8 cellular contexts compared by ENCODE assay signal in genomic region chr3:171833775-171834460, GRCh38. TPM values are rescaled to one million over a fixed set of nuclear protein-coding genes. Genes with fewer than 3 reads are reported as not detected.
A peak's percentile ranks its signal among the peaks of the same experiment; 100 is the strongest.
DNase-seq lines count a peak whose midpoint lies in the region; ATAC-seq, FAIRE-seq and TF ChIP-seq lines count a peak whose summit lies in the region.

No MANE protein-coding gene starts in this region.

- H3K27ac ChIP-seq in upper lobe of right lung: peak overlapping the region; percentile 47

- ATAC-seq in activated CD8-positive, alpha-beta T cell treated with anti-CD3 and anti-CD28 coated beads for 36 hours: peak; percentile 58
- no peak for ATAC-seq in activated CD8-positive, alpha-beta T cell treated with anti-CD3 and anti-CD28 coated beads, Interleukin-2, amount 10 ng/mL, durations not matched to agents 7 days and 5 days
- ATAC-seq in HG03571 (IDR thresholded peaks at IDR 0.05; ENCODE audit: unreplicated experiment): peak; percentile 64
- ATAC-seq in upper lobe of right lung: peak; percentile 70
- no peak for ATAC-seq in GM18498 (IDR thresholded peaks at IDR 0.05; ENCODE audit: unreplicated experiment)

- intact Hi-C loops in activated CD8-positive, alpha-beta T cell treated with anti-CD3 and anti-CD28 coated beads for 36 hours (cut with micrococcal nuclease): no loop called here
- intact Hi-C loops in upper lobe of right lung (cut with DNase I): no loop called here

- H3K4me1 ChIP-seq in upper lobe of right lung: peaks cover 45% of the 10 kb centered on the region

- no peaks in the 10 kb centered on the region for H3K9me3 ChIP-seq in upper lobe of right lung

- H3K9me3 Mint-ChIP-seq in activated CD8-positive, alpha-beta T cell treated with anti-CD3 and anti-CD28 coated beads for 36 hours: no peaks in the 10 kb centered on the region
- H3K9me3 Mint-ChIP-seq in activated CD8-positive, alpha-beta T cell treated with anti-CD3 and anti-CD28 coated beads, Interleukin-2, amount 10 ng/mL, durations not matched to agents 7 days and 5 days (ENCODE audit: insufficient read depth): no peaks in the 10 kb centered on the region

- no peak overlapping the region for H3K4me3 Mint-ChIP-seq in activated CD8-positive, alpha-beta T cell treated with anti-CD3 and anti-CD28 coated beads for 36 hours
- H3K4me3 Mint-ChIP-seq in activated CD8-positive, alpha-beta T cell treated with anti-CD3 and anti-CD28 coated beads, Interleukin-2, amount 10 ng/mL, durations not matched to agents 7 days and 5 days: no peak overlapping the region

- peak; percentile 84 for FAIRE-seq in islet of Langerhans (lab: Jason Lieb, UNC)

- no peaks in the 10 kb centered on the region for H3K36me3 ChIP-seq in upper lobe of right lung

- DNase-seq in activated CD8-positive, alpha-beta T cell treated with anti-CD3 and anti-CD28 coated beads for 36 hours: no peak
- DNase-seq in activated CD8-positive, alpha-beta T cell treated with anti-CD3 and anti-CD28 coated beads, Interleukin-2, amount 10 ng/mL, durations not matched to agents 7 days and 5 days: no peak
- DNase-seq in SKM-1 (lab: John Stamatoyannopoulos, UW; ENCODE audit: unreplicated experiment) (peak; percentile 45), upper lobe of right lung (no peak), putamen (ENCODE audit: low spot score) (no peak)

- TF ChIP-seq CTCF in activated CD8-positive, alpha-beta T cell treated with anti-CD3 and anti-CD28 coated beads for 36 hours (IDR thresholded peaks at IDR 0.05): peak; percentile 17
- TF ChIP-seq CTCF in upper lobe of right lung (IDR thresholded peaks at IDR 0.05): peak; percentile 48

- no peak overlapping the region for H3K27ac Mint-ChIP-seq in activated CD8-positive, alpha-beta T cell treated with anti-CD3 and anti-CD28 coated beads for 36 hours
- no peak overlapping the region for H3K27ac Mint-ChIP-seq in activated CD8-positive, alpha-beta T cell treated with anti-CD3 and anti-CD28 coated beads, Interleukin-2, amount 10 ng/mL, durations not matched to agents 7 days and 5 days

- POLR2A ChIA-PET in activated CD8-positive, alpha-beta T cell treated with anti-CD3 and anti-CD28 coated beads for 36 hours (lab: Charles Lee): no interaction called here
- POLR2A ChIA-PET in activated CD8-positive, alpha-beta T cell treated with anti-CD3 and anti-CD28 coated beads, Interleukin-2, amount 10 ng/mL, durations not matched to agents 7 days and 5 days (lab: Charles Lee): no interaction called here

- CTCF ChIA-PET in activated CD8-positive, alpha-beta T cell treated with anti-CD3 and anti-CD28 coated beads for 36 hours (lab: Charles Lee): interaction anchor here (0.7 to 2.0 kb wide), 6 partner anchors 20 to 220 kb away, joined by 3 to 6 read pairs (median 4); no protein-coding TSS in a partner anchor
- CTCF ChIA-PET in activated CD8-positive, alpha-beta T cell treated with anti-CD3 and anti-CD28 coated beads, Interleukin-2, amount 10 ng/mL, durations not matched to agents 7 days and 5 days (lab: Charles Lee): interaction anchor here (0.7 to 1.6 kb wide), 11 partner anchors 12 to 872 kb away, joined by 3 to 5 read pairs (median 3); no protein-coding TSS in a partner anchor

- H3K4me1 Mint-ChIP-seq in activated CD8-positive, alpha-beta T cell treated with anti-CD3 and anti-CD28 coated beads for 36 hours (ENCODE audit: low read depth): no peaks in the 10 kb centered on the region
- H3K4me1 Mint-ChIP-seq in activated CD8-positive, alpha-beta T cell treated with anti-CD3 and anti-CD28 coated beads, Interleukin-2, amount 10 ng/mL, durations not matched to agents 7 days and 5 days (ENCODE audit: low read depth): no peaks in the 10 kb centered on the region

- peaks cover 11% of the 10 kb centered on the region for H3K27me3 Mint-ChIP-seq in activated CD8-positive, alpha-beta T cell treated with anti-CD3 and anti-CD28 coated beads for 36 hours
- peaks cover 22% of the 10 kb centered on the region for H3K27me3 Mint-ChIP-seq in activated CD8-positive, alpha-beta T cell treated with anti-CD3 and anti-CD28 coated beads, Interleukin-2, amount 10 ng/mL, durations not matched to agents 7 days and 5 days (ENCODE audit: low read depth)

- no peaks in the 10 kb centered on the region for H3K36me3 Mint-ChIP-seq in activated CD8-positive, alpha-beta T cell treated with anti-CD3 and anti-CD28 coated beads for 36 hours (ENCODE audit: low read depth)
- H3K36me3 Mint-ChIP-seq in activated CD8-positive, alpha-beta T cell treated with anti-CD3 and anti-CD28 coated beads, Interleukin-2, amount 10 ng/mL, durations not matched to agents 7 days and 5 days (ENCODE audit: low read depth): no peaks in the 10 kb centered on the region

- no peaks in the 10 kb centered on the region for H3K27me3 ChIP-seq in upper lobe of right lung

- H3K4me3 ChIP-seq in upper lobe of right lung: no peak overlapping the region

RNA-seq across cellular contexts. Expression of gene TMEM212, which starts 9.2 kb away (rescaled TPM):
- not detected for total RNA-seq in activated CD8-positive, alpha-beta T cell treated with anti-CD3 and anti-CD28 coated beads for 36 hours
- not detected for total RNA-seq in activated CD8-positive, alpha-beta T cell treated with anti-CD3 and anti-CD28 coated beads, Interleukin-2, amount 10 ng/mL, durations not matched to agents 7 days and 5 days
- total RNA-seq in upper lobe of right lung: not detected

RNA-seq across cellular contexts. Expression of gene PLD1, which starts 23.6 kb away (rescaled TPM):
- 1 to 10 TPM in 1 of 2 experiments, under 1 TPM in 1; 0.86 to 1.2 TPM for total RNA-seq in activated CD8-positive, alpha-beta T cell treated with anti-CD3 and anti-CD28 coated beads for 36 hours
- 1 to 10 TPM in 1 of 2 experiments, under 1 TPM in 1; 0.29 to 1.1 TPM for total RNA-seq in activated CD8-positive, alpha-beta T cell treated with anti-CD3 and anti-CD28 coated beads, Interleukin-2, amount 10 ng/mL, durations not matched to agents 7 days and 5 days
- total RNA-seq in upper lobe of right lung: 25.4 TPM

Comparison
In these comparisons a context has a peak if more than half of its experiments do, and no peak if none do; other contexts are left out.
1. ATAC-seq: peak in activated CD8-positive, alpha-beta T cell treated with anti-CD3 and anti-CD28 coated beads for 36 hours (single experiment), HG03571 (single experiment) and upper lobe of right lung (single experiment); none in activated CD8-positive, alpha-beta T cell treated with anti-CD3 and anti-CD28 coated beads, Interleukin-2, amount 10 ng/mL, durations not matched to agents 7 days and 5 days (single experiment) and GM18498 (single experiment).
2. RNA of gene PLD1, which starts 23.6 kb away (total RNA-seq): 25.4 TPM in upper lobe of right lung (single experiment); 0.86 to 1.2 TPM in activated CD8-positive, alpha-beta T cell treated with anti-CD3 and anti-CD28 coated beads for 36 hours and 0.29 to 1.1 TPM in activated CD8-positive, alpha-beta T cell treated with anti-CD3 and anti-CD28 coated beads, Interleukin-2, amount 10 ng/mL, durations not matched to agents 7 days and 5 days; every median in the first group is over 10 times any median in the second.